ENCODE assay signal across 31 cellular contexts in the genomic region with DNA sequence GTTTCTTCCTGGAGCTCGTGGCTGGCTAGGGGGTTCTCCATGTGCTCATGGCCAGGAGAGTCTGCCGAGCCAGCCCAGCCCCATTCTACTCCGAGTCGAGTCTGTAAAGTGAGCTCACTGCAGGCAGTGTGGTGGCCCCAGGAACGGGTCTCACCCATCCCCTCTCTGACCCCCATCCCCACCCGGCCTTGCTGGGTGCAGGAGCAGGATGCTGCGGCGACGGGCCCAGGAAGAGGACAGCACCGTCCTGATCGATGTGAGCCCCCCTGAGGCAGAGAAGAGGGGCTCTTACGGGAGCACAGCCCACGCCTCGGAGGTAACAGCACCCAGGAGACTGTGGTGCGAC. TPM values are rescaled to one million over a fixed set of nuclear protein-coding genes. Genes with fewer than 3 reads are reported as not detected.
"Had no signal": no experiment of that assay in that cellular context is flagged by ENCODE, and none has a peak within 500 bp of the region (broad histone marks: within the 10 kb centered on the region; RNA-seq: fewer than 3 reads in every experiment).

No MANE protein-coding gene starts in this region.

- H3K4me1 Mint-ChIP-seq: activated CD4-positive, alpha-beta T cell treated with anti-CD3 and anti-CD28 coated beads, Interleukin-2, amount 10 ng/mL, durations not matched to agents 24 days and 14 days; activated naive CD8-positive, alpha-beta T cell treated with anti-CD3 and anti-CD28 coated beads for 36 hours had no signal

- H3K27ac Mint-ChIP-seq: activated CD4-positive, alpha-beta memory T cell treated with anti-CD3 and anti-CD28 coated beads for 36 hours; activated CD4-positive, alpha-beta T cell treated with anti-CD3 and anti-CD28 coated beads, Interleukin-2, amount 10 ng/mL, durations not matched to agents 24 days and 14 days; activated naive CD4-positive, alpha-beta T cell treated with anti-CD3 and anti-CD28 coated beads for 36 hours; activated naive CD8-positive, alpha-beta T cell treated with anti-CD3 and anti-CD28 coated beads for 36 hours; activated T-helper 1 cell treated with anti-CD3 and anti-CD28 coated beads, Interleukin-12 subunit alpha, Interleukin-12 subunit beta, Interleukin-2, Interleukin-4 antibody, amounts not matched to agents 30 ng/mL and 10 ng/mL and 1 ng/mL, durations not matched to agents 14 hours and 24 hours and 36 hours; T-helper 1 cell treated with Interleukin-12 subunit alpha and Interleukin-12 subunit beta and Interleukin-4 antibody, amounts not matched to agents 30 μg/mL and 1 μg/mL, for 36 hours had no signal

- FAIRE-seq: pancreas, small intestine had no signal

- H3K9me3 ChIP-seq: adrenal gland, body of pancreas, colonic mucosa, left lung, mucosa of descending colon, pancreas, psoas muscle, sigmoid colon, suprapubic skin, tibial artery had no signal

- ATAC-seq: body of pancreas, left lung, pancreas had no signal

- H3K9me3 Mint-ChIP-seq: activated CD4-positive, alpha-beta memory T cell treated with anti-CD3 and anti-CD28 coated beads for 36 hours; activated CD4-positive, alpha-beta T cell treated with anti-CD3 and anti-CD28 coated beads, Interleukin-2, amount 10 ng/mL, durations not matched to agents 24 days and 14 days; activated naive CD4-positive, alpha-beta T cell treated with anti-CD3 and anti-CD28 coated beads for 36 hours; activated naive CD8-positive, alpha-beta T cell treated with anti-CD3 and anti-CD28 coated beads for 36 hours; activated T-helper 1 cell treated with anti-CD3 and anti-CD28 coated beads, Interleukin-12 subunit alpha, Interleukin-12 subunit beta, Interleukin-2, Interleukin-4 antibody, amounts not matched to agents 30 ng/mL and 10 ng/mL and 1 ng/mL, durations not matched to agents 14 hours and 24 hours and 36 hours; stimulated activated memory B cell treated with anti-CD40 and anti-IgM and Interleukin-4, amounts not matched to agents 10 μg/mL and 1 μg/mL and 100 μg/mL, for 72 hours; T-helper 1 cell treated with Interleukin-12 subunit alpha and Interleukin-12 subunit beta and Interleukin-4 antibody, amounts not matched to agents 30 μg/mL and 1 μg/mL, for 36 hours had no signal

- H3K4me3 ChIP-seq: adrenal gland, body of pancreas, colonic mucosa, left lung, mucosa of descending colon, pancreas, psoas muscle, sigmoid colon, suprapubic skin, tibial artery had no signal

- H3K4me3 Mint-ChIP-seq: activated CD4-positive, alpha-beta memory T cell treated with anti-CD3 and anti-CD28 coated beads for 36 hours; activated CD4-positive, alpha-beta T cell treated with anti-CD3 and anti-CD28 coated beads, Interleukin-2, amount 10 ng/mL, durations not matched to agents 24 days and 14 days; activated naive CD4-positive, alpha-beta T cell treated with anti-CD3 and anti-CD28 coated beads for 36 hours; activated naive CD8-positive, alpha-beta T cell treated with anti-CD3 and anti-CD28 coated beads for 36 hours; activated T-helper 1 cell treated with anti-CD3 and anti-CD28 coated beads, Interleukin-12 subunit alpha, Interleukin-12 subunit beta, Interleukin-2, Interleukin-4 antibody, amounts not matched to agents 30 ng/mL and 10 ng/mL and 1 ng/mL, durations not matched to agents 14 hours and 24 hours and 36 hours; stimulated activated memory B cell treated with anti-CD40 and anti-IgM and Interleukin-4, amounts not matched to agents 10 μg/mL and 1 μg/mL and 100 μg/mL, for 72 hours; T-helper 1 cell treated with Interleukin-12 subunit alpha and Interleukin-12 subunit beta and Interleukin-4 antibody, amounts not matched to agents 30 μg/mL and 1 μg/mL, for 36 hours had no signal

- DNase-seq: activated CD4-positive, alpha-beta memory T cell treated with anti-CD3 and anti-CD28 coated beads for 36 hours; activated CD4-positive, alpha-beta T cell treated with anti-CD3 and anti-CD28 coated beads, Interleukin-2, amount 10 ng/mL, durations not matched to agents 24 days and 14 days; activated CD4-positive, CD25-positive, alpha-beta regulatory T cell treated with anti-CD3 and anti-CD28 coated beads, Interleukin-2, amount 50 U/mL, for 72 hours; activated CD8-positive, alpha-beta memory T cell treated with anti-CD3 and anti-CD28 coated beads, Interleukin-2, amount 50 U/mL, for 4 hours; activated effector memory CD4-positive, alpha-beta T cell treated with anti-CD3 and anti-CD28 coated beads, Interleukin-2, amount 50 U/mL, for 16 hours; activated naive CD4-positive, alpha-beta T cell treated with anti-CD3 and anti-CD28 coated beads for 36 hours; activated naive CD8-positive, alpha-beta T cell treated with anti-CD3 and anti-CD28 coated beads for 36 hours; activated T-cell treated with anti-CD3 and anti-CD28 coated beads, Interleukin-2, amount 50 U/mL, for 1 hour; adrenal gland; body of pancreas; colonic mucosa; effector CD8-positive, alpha-beta T cell; erythroblast; head of caudate nucleus; hypothalamus; mucosa of descending colon; nucleus accumbens; sigmoid colon; small intestine; stimulated activated CD4-positive, alpha-beta T cell treated with anti-CD3 and anti-CD28 coated beads, Interleukin-4, amount 100 ng/mL, for 24 hours; SW 1271; T1000; tibial artery had no signal

- H3K27me3 ChIP-seq: adrenal gland, body of pancreas, colonic mucosa, left lung, pancreas, sigmoid colon had no signal

- H3K36me3 Mint-ChIP-seq: activated CD4-positive, alpha-beta memory T cell treated with anti-CD3 and anti-CD28 coated beads for 36 hours; activated naive CD8-positive, alpha-beta T cell treated with anti-CD3 and anti-CD28 coated beads for 36 hours had no signal

- H3K27ac ChIP-seq: adrenal gland, body of pancreas, colonic mucosa, left lung, pancreas, psoas muscle, sigmoid colon, suprapubic skin, tibial artery had no signal

- H3K36me3 ChIP-seq: adrenal gland, colonic mucosa, left lung, pancreas, sigmoid colon, suprapubic skin, tibial artery had no signal

- H3K4me1 ChIP-seq: adrenal gland, body of pancreas, colonic mucosa, left lung, pancreas, psoas muscle, sigmoid colon, suprapubic skin, tibial artery had no signal

RNA-seq across cellular contexts. Expression of gene ANO7, which starts 1.4 kb away (rescaled TPM):
- polyA plus RNA-seq: neural cell had no signal
